8 cellular contexts compared by ENCODE assay signal in genomic region chr14:39432619-39433451, GRCh38. TPM values are rescaled to one million over a fixed set of nuclear protein-coding genes. Genes with fewer than 3 reads are reported as not detected.
DNase-seq lines count a peak whose midpoint lies in the region; ATAC-seq and TF ChIP-seq lines count a peak whose summit lies in the region.

No MANE protein-coding gene starts in this region.

- intact Hi-C loops in Calu3 (cut with micrococcal nuclease; ENCODE audit: unreplicated experiment), result loop anchor here (5.0 kb wide), 2 partner anchors 261 to 331 kb away; partner anchors contain the start of genes SEC23A and TRAPPC6B

- ATAC-seq in GM19463 (IDR thresholded peaks at IDR 0.05; ENCODE audit: unreplicated experiment) (peak; percentile 61), HG03575 (IDR thresholded peaks at IDR 0.05; ENCODE audit: extremely low read depth, insufficient number of reproducible peaks, low FRiP score, unreplicated experiment) (peak; percentile 44)

- H3K27ac Mint-ChIP-seq in Calu3 (ENCODE audit: unreplicated experiment), result peak overlapping the region; percentile 100

- CTCF ChIA-PET in Calu3 (lab: Charles Lee), result interaction anchor here (0.6 to 1.3 kb wide), 3 partner anchors 9 to 1629 kb away, joined by 3 to 9 read pairs (median 4); no protein-coding TSS in a partner anchor

- H3K9me3 Mint-ChIP-seq in Calu3 (ENCODE audit: low read depth, unreplicated experiment), result no peaks in the 10 kb centered on the region

- no TSS peak for BruUV-seq in Calu3 (replicated peaks; lab: Mats Ljungman, UMichigan)

- peaks cover 36% of the 10 kb centered on the region for H3K36me3 Mint-ChIP-seq in Calu3 (ENCODE audit: insufficient read depth, unreplicated experiment)

- H3K4me1 Mint-ChIP-seq in Calu3 (ENCODE audit: low read depth, unreplicated experiment), result peaks cover 18% of the 10 kb centered on the region

- peak overlapping the region; percentile 94 for H3K4me3 Mint-ChIP-seq in Calu3 (ENCODE audit: low read depth, unreplicated experiment)

- peak; percentile 95 for DNase-seq in Calu3
- peak; percentile 97 for DNase-seq in NCI-H748 (lab: John Stamatoyannopoulos, UW; ENCODE audit: unreplicated experiment)
- peak; percentile 86 for DNase-seq in activated CD8-positive, alpha-beta memory T cell treated with anti-CD3 and anti-CD28 coated beads, Interleukin-2, amount 50 U/mL, for 48 hours
- peak; percentile 57 for DNase-seq in epidermal melanocyte (ENCODE audit: insufficient read length, low spot score)
- peak; percentile 93 for DNase-seq in midbrain (lab: John Stamatoyannopoulos, UW)
- peak; percentile 37 to 49 for DNase-seq in stimulated activated CD8-positive, alpha-beta memory T cell treated with anti-CD3 and anti-CD28 coated beads, Interleukin-4, amount 100 ng/mL, for 4 hours (ENCODE audit: low read depth in 2 of 2, low spot score in 1 of 2)

- TF ChIP-seq CTCF in Calu3 (IDR thresholded peaks at IDR 0.05; ENCODE audit: unreplicated experiment), result no peak

- H3K27me3 Mint-ChIP-seq in Calu3 (ENCODE audit: unreplicated experiment), result no peaks in the 10 kb centered on the region

RNA-seq across cellular contexts. Expression of gene FBXO33, which starts 0.6 kb away (rescaled TPM):
- 8.6 and 9.1 TPM in 2 replicates for total RNA-seq in Calu3 (2022)

Comparison
In these comparisons a context has a peak if more than half of its experiments do, and no peak if none do; other contexts are left out.
1. Peak in every context shown above with its lines: DNase-seq and ATAC-seq.
2. DNase-seq: peak in every context shown above with its lines; median percentile 97 in NCI-H748; 95 in Calu3; 93 in midbrain; 86 in activated CD8-positive, alpha-beta memory T cell treated with anti-CD3 and anti-CD28 coated beads, Interleukin-2, amount 50 U/mL, for 48 hours; 57 in epidermal melanocyte; 43 in stimulated activated CD8-positive, alpha-beta memory T cell treated with anti-CD3 and anti-CD28 coated beads, Interleukin-4, amount 100 ng/mL, for 4 hours.